ENCODE assay signal across 8 cellular contexts in genomic region chr20:18587665-18588553, GRCh38. TPM values are rescaled to one million over a fixed set of nuclear protein-coding genes. Genes with fewer than 3 reads are reported as not detected.
DNase-seq lines count a peak whose midpoint lies in the region; ATAC-seq and TF ChIP-seq lines count a peak whose summit lies in the region.

DTD1 (plus strand) TSS chr20:18588054; CDS start chr20:18588073, 19 bp downstream.

- H3K9me3 ChIP-seq in right cardiac atrium (ENCODE audit: control insufficient read depth, low read length), result no peaks in the 10 kb centered on the region
- H3K9me3 ChIP-seq in vagina, result no peaks in the 10 kb centered on the region

- H3K36me3 ChIP-seq in rectal smooth muscle tissue (ENCODE audit: control insufficient read depth, insufficient read depth, low read length) (no peaks in the 10 kb centered on the region), vagina (no peaks in the 10 kb centered on the region)

- H3K27me3 ChIP-seq in right cardiac atrium (ENCODE audit: control insufficient read depth, insufficient read depth), result no peaks in the 10 kb centered on the region
- H3K27me3 ChIP-seq in rectal smooth muscle tissue (ENCODE audit: control insufficient read depth, insufficient read depth, low read length), result no peaks in the 10 kb centered on the region
- no peaks in the 10 kb centered on the region for H3K27me3 ChIP-seq in vagina

- TF ChIP-seq CTCF in vagina (IDR thresholded peaks at IDR 0.05), result peak; percentile 40 to 69 (median 47)

- DNase-seq in NCI-H1694 (lab: John Stamatoyannopoulos, UW) (peak; percentile 67), anterior cingulate cortex (lab: John Stamatoyannopoulos, UW) (peak; percentile 30 to 97 (median 90)), right cardiac atrium (peak; percentile 97 to 99 (median 98)), vagina (ENCODE audit: extremely low spot score in 2 of 2) (no peak)

- H3K9ac ChIP-seq in rectal smooth muscle tissue (ENCODE audit: low read length), result peak within 1 kb of the TSS; percentile 40

- TF ChIP-seq POLR2A in vagina (IDR thresholded peaks at IDR 0.05), result peak in 1 of 2 donors; percentile 25

- H3K4me3 ChIP-seq in right cardiac atrium (ENCODE audit: low read length) (peak within 1 kb of the TSS; percentile 87), rectal smooth muscle tissue (ENCODE audit: low read length) (peak within 1 kb of the TSS; percentile 91), vagina (peak within 1 kb of the TSS; percentile 64 to 82)

- H3K4me1 ChIP-seq in right cardiac atrium (ENCODE audit: control insufficient read depth, insufficient read depth, low read length) (no peaks in the 10 kb centered on the region), rectal smooth muscle tissue (ENCODE audit: control insufficient read depth, insufficient read depth, low read length) (no peaks in the 10 kb centered on the region), vagina (peaks cover 17% of the 10 kb centered on the region)

- intact Hi-C loops in T-helper 2 cell treated with Interferon-gamma antibody and Interleukin-4, amounts not matched to agents 100 ng/mL and 5 ng/mL, for 36 hours (cut with micrococcal nuclease), result loop anchor here (1.0 to 5.0 kb wide), 6 partner anchors 21 to 905 kb away; partner anchors contain the start of genes DZANK1, POLR3F, RRBP1 and SEC23B
- intact Hi-C loops in right cardiac atrium (cut with DNase I), result no loop called here
- intact Hi-C loops in vagina (cut with DNase I), result no loop called here

- H3K27ac ChIP-seq in right cardiac atrium (ENCODE audit: low read length) (peak within 1 kb of the TSS; percentile 38), rectal smooth muscle tissue (ENCODE audit: low read depth, low read length) (peak within 1 kb of the TSS; percentile 58), vagina (peak within 1 kb of the TSS; percentile 67)

- under 1% methylated on average over 88 of the region's 88 CpGs for WGBS in right cardiac atrium

- peak; percentile 95 for ATAC-seq in GM18502 (IDR thresholded peaks at IDR 0.05; ENCODE audit: poor library complexity, unreplicated experiment)
- peak; percentile 84 for ATAC-seq in HG02885 (IDR thresholded peaks at IDR 0.05; ENCODE audit: poor library complexity, unreplicated experiment)
- peak; percentile 98 to 99 for ATAC-seq in right cardiac atrium

RNA-seq across cellular contexts. Expression of gene DTD1, which starts in this region (rescaled TPM):
- total RNA-seq in T-helper 2 cell treated with Interferon-gamma antibody and Interleukin-4, amounts not matched to agents 100 ng/mL and 5 ng/mL, for 36 hours, result 28.0 and 33.5 TPM in 2 replicates
- total RNA-seq in right cardiac atrium (10 to 100 TPM; 10.5 to 17.8 (median 11.4) TPM), vagina (24.1 TPM)
- 11.5 TPM for polyA plus RNA-seq in right cardiac atrium

Comparison
In these comparisons a context has a peak if more than half of its experiments do, and no peak if none do; other contexts are left out.
1. DNase-seq: peak in NCI-H1694 (single experiment), anterior cingulate cortex (58 of 58) and right cardiac atrium (3 of 3); none in vagina (0 of 2).
2. Peak in every context shown above with its lines, with median percentiles within 50 percentile points of each other: ATAC-seq, H3K27ac ChIP-seq and H3K4me3 ChIP-seq.